In genomic region chr15:69090197-69090948, GRCh38 we compare ENCODE assay signal across 13 cellular contexts.
DNase-seq lines count a peak whose midpoint lies in the region; ATAC-seq and TF ChIP-seq lines count a peak whose summit lies in the region.
"Had no signal": no experiment of that assay in that cellular context is flagged by ENCODE, and none has a peak within 500 bp of the region (broad histone marks: within the 10 kb centered on the region; RNA-seq: fewer than 3 reads in every experiment).

No MANE protein-coding gene starts in this region.

- peaks cover 23% of the 10 kb centered on the region for H3K4me1 ChIP-seq in mammary epithelial cell (ENCODE audit: insufficient read depth, low read length)
- H3K4me1 ChIP-seq: left lung had no signal

- H3K36me3 ChIP-seq in H7 (replicated peaks; ENCODE audit: control insufficient read depth, insufficient read depth, low read length), result no peaks in the 10 kb centered on the region
- H3K36me3 ChIP-seq in mammary epithelial cell (ENCODE audit: insufficient read depth, low read length), result no peaks in the 10 kb centered on the region
- H3K36me3 ChIP-seq: cardiac muscle cell, left lung had no signal

- H3K4me3 ChIP-seq in H7 (ENCODE audit: insufficient read depth, low read depth, low read length) (no peak overlapping the region), mammary epithelial cell (replicated peaks in 1 of 3; ENCODE audit: insufficient read depth in 1 of 3, low read depth in 2 of 3, low read length in 3 of 3) (no peak overlapping the region)
- H3K4me3 ChIP-seq: cardiac muscle cell, left lung had no signal

- H2AFZ ChIP-seq in mammary epithelial cell (ENCODE audit: low read depth, low read length), result no peak overlapping the region

- H4K20me1 ChIP-seq in mammary epithelial cell (ENCODE audit: insufficient read depth, low read length), result no peaks in the 10 kb centered on the region

- H3K79me2 ChIP-seq in mammary epithelial cell (ENCODE audit: insufficient read depth, low read length), result no peaks in the 10 kb centered on the region

- in situ Hi-C loops in mammary epithelial cell (cut with MboI; ENCODE audit: low sequenced_read_pairs in 2 of 2), result no loop called here

- no peak overlapping the region for H3K9ac ChIP-seq in mammary epithelial cell (ENCODE audit: insufficient read depth, low read length)

- no peaks in the 10 kb centered on the region for H3K9me3 ChIP-seq in mammary epithelial cell (replicated peaks; ENCODE audit: insufficient read depth, low read length)
- H3K9me3 ChIP-seq: left lung had no signal

- ATAC-seq in HG03457 (IDR thresholded peaks at IDR 0.05; ENCODE audit: unreplicated experiment) (no peak), HG02884 (IDR thresholded peaks at IDR 0.05; ENCODE audit: unreplicated experiment) (no peak), GM18511 (IDR thresholded peaks at IDR 0.05; ENCODE audit: unreplicated experiment) (no peak)
- ATAC-seq: left lung had no signal

- H3K27me3 ChIP-seq in H7 (ENCODE audit: control insufficient read depth, insufficient read depth, low read length), result peaks cover 6% of the 10 kb centered on the region; the same call in 1 of the 2 replicates
- H3K27me3 ChIP-seq in mammary epithelial cell (ENCODE audit: insufficient read depth, low read length), result no peaks in the 10 kb centered on the region

- WGBS in mammary epithelial cell (ENCODE audit: low coverage, missing lambda C conversion rate), result 77% methylated on average over 5 of the region's 5 CpGs

- peak; percentile 71 for DNase-seq in H7
- peak; percentile 34 for DNase-seq in NCI-H2171 treated with DMSO at 0.1 percent for 48 hours (lab: John Stamatoyannopoulos, UW)
- peak; percentile 37 for DNase-seq in mammary epithelial cell
- peak; percentile 68 for DNase-seq in left kidney (ENCODE audit: low read depth, low spot score)
- DNase-seq in NCI-H446 treated with DMSO at 0.1 percent for 48 hours (lab: John Stamatoyannopoulos, UW), result no peak
- DNase-seq: activated CD4-positive, alpha-beta T cell treated with anti-CD3 and anti-CD28 coated beads for 1 hour; left lung; NCI-H524; stimulated activated naive CD4-positive, alpha-beta T cell had no signal

- TF ChIP-seq CTCF in mammary epithelial cell (conservative IDR thresholded peaks at IDR 0.05 in 1 of 2, IDR thresholded peaks at IDR 0.05 in 1 of 2; ENCODE audit: extremely low read depth in 1 of 2, insufficient read depth in 1 of 2, low read depth in 1 of 2, low read length in 2 of 2), result no peak

- intact Hi-C loops in mammary epithelial cell (cut with micrococcal nuclease), result no loop called here

- CTCF ChIA-PET in mammary epithelial cell (lab: Charles Lee; ENCODE audit: low non-redundant PET), result no interaction called here

- no TSS peak for BruUV-seq in mammary epithelial cell (replicated peaks; lab: Mats Ljungman, UMichigan)

- no peak overlapping the region for H3K27ac ChIP-seq in mammary epithelial cell (ENCODE audit: insufficient read depth, low read depth, low read length)
- H3K27ac ChIP-seq: cardiac muscle cell, left lung had no signal

- H3K4me2 ChIP-seq in mammary epithelial cell (ENCODE audit: insufficient read depth, low read depth, low read length), result no peak overlapping the region

- dilution Hi-C loops in mammary epithelial cell (cut with HindIII; ENCODE audit: low sequenced_read_pairs), result no loop called here
